ENCODE assay signal across 23 cellular contexts in genomic region chr10:86103391-86104101, GRCh38.
DNase-seq lines count a peak whose midpoint lies in the region; TF ChIP-seq lines count a peak whose summit lies in the region.
"Had no signal": no experiment of that assay in that cellular context is flagged by ENCODE, and none has a peak within 500 bp of the region (broad histone marks: within the 10 kb centered on the region; RNA-seq: fewer than 3 reads in every experiment).

No MANE protein-coding gene starts in this region.

- H2BK12ac ChIP-seq in trophoblast cell (ENCODE audit: low read length): no peak overlapping the region

- no peak overlapping the region for H2AFZ ChIP-seq in trophoblast cell (ENCODE audit: insufficient read depth, low read length, poor library complexity)

- no peak overlapping the region for H2AK5ac ChIP-seq in trophoblast cell (ENCODE audit: low read length)

- H2BK120ac ChIP-seq in trophoblast cell (ENCODE audit: insufficient read depth, low read length, poor library complexity): no peak overlapping the region

- no peak overlapping the region for H2BK5ac ChIP-seq in trophoblast cell (ENCODE audit: low read depth, low read length, poor library complexity)

- no peak overlapping the region for H3K23ac ChIP-seq in trophoblast cell (ENCODE audit: low read length)

- no peak overlapping the region for H3K4me3 Mint-ChIP-seq in chondrocyte (ENCODE audit: unreplicated experiment)
- H3K4me3 Mint-ChIP-seq in activated naive CD4-positive, alpha-beta T cell treated with anti-CD3 and anti-CD28 coated beads, Interleukin-2, amount 10 ng/mL, durations not matched to agents 7 days and 5 days: no peak overlapping the region
- H3K4me3 Mint-ChIP-seq: memory B cell; naive thymus-derived CD8-positive, alpha-beta T cell had no signal

- DNase-seq in DMS53 (lab: John Stamatoyannopoulos, UW) (peak; percentile 9), DMS53 treated with DMSO at 0.1 percent for 48 hours (lab: John Stamatoyannopoulos, UW; ENCODE audit: unreplicated experiment) (no peak), HuH-7 (ENCODE audit: low spot score) (peak; percentile 10), chondrocyte (ENCODE audit: low spot score) (peak; percentile 62), trophoblast cell (peak; percentile 4 to 28), OCI-M2 (lab: John Stamatoyannopoulos, UW; ENCODE audit: unreplicated experiment) (no peak), NCI-H2081 (lab: John Stamatoyannopoulos, UW) (no peak)
- DNase-seq in activated naive CD4-positive, alpha-beta T cell treated with anti-CD3 and anti-CD28 coated beads, Interleukin-2, amount 10 ng/mL, durations not matched to agents 7 days and 5 days: no peak
- DNase-seq: Calu3; effector CD8-positive, alpha-beta T cell; naive thymus-derived CD8-positive, alpha-beta T cell; NCI-H1092; NCI-H2171 treated with DMSO at 0.1 percent for 48 hours; NCI-H748 treated with DMSO at 0.1 percent for 48 hours; small intestine; stimulated activated CD8-positive, alpha-beta memory T cell treated with anti-CD3 and anti-CD28 coated beads, Interleukin-4, amount 100 ng/mL, for 48 hours; T-helper 9 cell had no signal

- H3K27ac ChIP-seq in trophoblast cell (ENCODE audit: low read depth, low read length): no peak overlapping the region
- H3K27ac ChIP-seq: 22Rv1, adrenal gland, BLaER1, cardiac muscle cell, SK-N-MC had no signal

- H4K12ac ChIP-seq in trophoblast cell (ENCODE audit: low read depth, low read length): no peak overlapping the region

- H4K8ac ChIP-seq in trophoblast cell (ENCODE audit: low read depth, low read length): no peak overlapping the region

- H3K4me1 Mint-ChIP-seq in chondrocyte (ENCODE audit: low read depth): no peaks in the 10 kb centered on the region
- H3K4me1 Mint-ChIP-seq in activated naive CD4-positive, alpha-beta T cell treated with anti-CD3 and anti-CD28 coated beads, Interleukin-2, amount 10 ng/mL, durations not matched to agents 7 days and 5 days: no peaks in the 10 kb centered on the region
- H3K4me1 Mint-ChIP-seq: memory B cell; naive thymus-derived CD8-positive, alpha-beta T cell had no signal

- H3K27ac Mint-ChIP-seq in chondrocyte (ENCODE audit: unreplicated experiment): no peak overlapping the region
- no peak overlapping the region for H3K27ac Mint-ChIP-seq in activated naive CD4-positive, alpha-beta T cell treated with anti-CD3 and anti-CD28 coated beads, Interleukin-2, amount 10 ng/mL, durations not matched to agents 7 days and 5 days
- H3K27ac Mint-ChIP-seq: memory B cell; naive thymus-derived CD8-positive, alpha-beta T cell had no signal

- no peak overlapping the region for H3K4ac ChIP-seq in trophoblast cell (ENCODE audit: low read depth, low read length)

- no peaks in the 10 kb centered on the region for H3K79me1 ChIP-seq in trophoblast cell (ENCODE audit: low read length)

- peak overlapping the region; percentile 23 for H3K4me3 ChIP-seq in trophoblast cell (ENCODE audit: low read depth, low read length)
- H3K4me3 ChIP-seq: adrenal gland, BLaER1, cardiac muscle cell, SK-N-MC had no signal

- no peaks in the 10 kb centered on the region for H3K27me3 Mint-ChIP-seq in chondrocyte (ENCODE audit: low read depth)
- H3K27me3 Mint-ChIP-seq in activated naive CD4-positive, alpha-beta T cell treated with anti-CD3 and anti-CD28 coated beads, Interleukin-2, amount 10 ng/mL, durations not matched to agents 7 days and 5 days: peaks cover 4% of the 10 kb centered on the region

- no peak for TF ChIP-seq CTCF in chondrocyte (IDR thresholded peaks at IDR 0.05)

- no peaks in the 10 kb centered on the region for H3K9me3 Mint-ChIP-seq in chondrocyte (ENCODE audit: low read depth)
- H3K9me3 Mint-ChIP-seq in activated naive CD4-positive, alpha-beta T cell treated with anti-CD3 and anti-CD28 coated beads, Interleukin-2, amount 10 ng/mL, durations not matched to agents 7 days and 5 days: no peaks in the 10 kb centered on the region
- H3K9me3 Mint-ChIP-seq: naive thymus-derived CD8-positive, alpha-beta T cell had no signal

- no peak overlapping the region for H3K14ac ChIP-seq in trophoblast cell (ENCODE audit: low read length)

- H4K91ac ChIP-seq in trophoblast cell (ENCODE audit: low read depth, low read length): no peak overlapping the region

- no peak overlapping the region for H3K9ac ChIP-seq in trophoblast cell (ENCODE audit: low read length)
- H3K9ac ChIP-seq: BLaER1 had no signal

- H3K4me2 ChIP-seq in trophoblast cell (ENCODE audit: low read length): no peak overlapping the region
- H3K4me2 ChIP-seq: BLaER1 had no signal

- H3K9me3 ChIP-seq in trophoblast cell (ENCODE audit: insufficient read depth, low read depth, low read length): no peaks in the 10 kb centered on the region
- H3K9me3 ChIP-seq: adrenal gland, BLaER1 had no signal

- H3K18ac ChIP-seq in trophoblast cell (ENCODE audit: low read length): no peak overlapping the region

- H3K79me2 ChIP-seq in trophoblast cell (ENCODE audit: control insufficient read depth, insufficient read depth, low read length, poor library complexity): no peaks in the 10 kb centered on the region

- H3K36me3 ChIP-seq in trophoblast cell (ENCODE audit: control insufficient read depth in 1 of 2, insufficient read depth in 2 of 2, low read length in 2 of 2): no peaks in the 10 kb centered on the region
- H3K36me3 ChIP-seq: adrenal gland, BLaER1, cardiac muscle cell had no signal

- no peaks in the 10 kb centered on the region for H3K4me1 ChIP-seq in trophoblast cell (ENCODE audit: control insufficient read depth in 1 of 2, insufficient read depth in 2 of 2, low read length in 2 of 2)
- H3K4me1 ChIP-seq: adrenal gland, BLaER1 had no signal

- no peaks in the 10 kb centered on the region for H3K36me3 Mint-ChIP-seq in chondrocyte (ENCODE audit: low read depth)
- no peaks in the 10 kb centered on the region for H3K36me3 Mint-ChIP-seq in activated naive CD4-positive, alpha-beta T cell treated with anti-CD3 and anti-CD28 coated beads, Interleukin-2, amount 10 ng/mL, durations not matched to agents 7 days and 5 days
- H3K36me3 Mint-ChIP-seq: memory B cell; naive thymus-derived CD8-positive, alpha-beta T cell had no signal

- no CpG with 5 or more reads among the region's 8 CpGs for WGBS in trophoblast cell (ENCODE audit: extremely low coverage, insufficient coverage, insufficient read length)

- no peaks in the 10 kb centered on the region for H3K27me3 ChIP-seq in trophoblast cell (ENCODE audit: insufficient read depth, low read length)
- H3K27me3 ChIP-seq: adrenal gland, BLaER1, cardiac muscle cell had no signal

- CTCF ChIA-PET in activated naive CD4-positive, alpha-beta T cell treated with anti-CD3 and anti-CD28 coated beads, Interleukin-2, amount 10 ng/mL, durations not matched to agents 7 days and 5 days (lab: Charles Lee): no interaction called here

Comparison
In these comparisons a context has a peak if more than half of its experiments do, and no peak if none do; other contexts are left out.
1. DNase-seq: peak in DMS53 (single experiment), HuH-7 (single experiment), chondrocyte (single experiment) and trophoblast cell (2 of 2); none in DMS53 treated with DMSO at 0.1 percent for 48 hours (single experiment), activated naive CD4-positive, alpha-beta T cell treated with anti-CD3 and anti-CD28 coated beads, Interleukin-2, amount 10 ng/mL, durations not matched to agents 7 days and 5 days (single experiment), OCI-M2 (single experiment) and NCI-H2081 (0 of 2).